ENCODE assay signal across 17 cellular contexts in genomic region chr15:39204031-39204430, GRCh38.
"Had no signal": no experiment of that assay in that cellular context is flagged by ENCODE, and none has a peak within 500 bp of the region (broad histone marks: within the 10 kb centered on the region; RNA-seq: fewer than 3 reads in every experiment).

No MANE protein-coding gene starts in this region.

- H3K27ac ChIP-seq: ascending aorta, colonic mucosa, heart right ventricle, tibial nerve, vagina had no signal

- H3K27ac Mint-ChIP-seq: activated CD4-positive, alpha-beta memory T cell treated with anti-CD3 and anti-CD28 coated beads for 36 hours; activated naive CD8-positive, alpha-beta T cell treated with anti-CD3 and anti-CD28 coated beads, Interleukin-2, amount 10 ng/mL, durations not matched to agents 7 days and 5 days; stimulated activated effector memory CD8-positive, alpha-beta T cell treated with anti-CD3 and anti-CD28 coated beads, Interleukin-12 subunit alpha, Interleukin-12 subunit beta, amount 100 ng/mL, for 72 hours had no signal

- H3K36me3 Mint-ChIP-seq: activated CD4-positive, alpha-beta memory T cell treated with anti-CD3 and anti-CD28 coated beads for 36 hours; activated naive CD8-positive, alpha-beta T cell treated with anti-CD3 and anti-CD28 coated beads, Interleukin-2, amount 10 ng/mL, durations not matched to agents 7 days and 5 days; stimulated activated effector memory CD8-positive, alpha-beta T cell treated with anti-CD3 and anti-CD28 coated beads, Interleukin-12 subunit alpha, Interleukin-12 subunit beta, amount 100 ng/mL, for 72 hours had no signal

- H3K27me3 ChIP-seq: ascending aorta, colonic mucosa, heart right ventricle, tibial nerve, vagina had no signal

- H3K9me3 ChIP-seq: ascending aorta, colonic mucosa, vagina had no signal

- H3K4me3 Mint-ChIP-seq: activated CD4-positive, alpha-beta memory T cell treated with anti-CD3 and anti-CD28 coated beads for 36 hours; activated naive CD8-positive, alpha-beta T cell treated with anti-CD3 and anti-CD28 coated beads, Interleukin-2, amount 10 ng/mL, durations not matched to agents 7 days and 5 days; activated T-cell treated with anti-CD3 and anti-CD28 coated beads, Interleukin-2, amount 50 U/mL, for 4 hours; stimulated activated effector memory CD8-positive, alpha-beta T cell treated with anti-CD3 and anti-CD28 coated beads, Interleukin-12 subunit alpha, Interleukin-12 subunit beta, amount 100 ng/mL, for 72 hours had no signal

- H3K36me3 ChIP-seq: ascending aorta, colonic mucosa, heart right ventricle, tibial nerve, vagina had no signal

- FAIRE-seq: frontal cortex, kidney, small intestine had no signal

- ATAC-seq: activated T-cell treated with anti-CD3 and anti-CD28 coated beads, Interleukin-2, amount 50 U/mL, for 4 hours; heart right ventricle; stimulated activated effector memory CD8-positive, alpha-beta T cell treated with anti-CD3 and anti-CD28 coated beads, Interleukin-12 subunit alpha, Interleukin-12 subunit beta, amount 100 ng/mL, for 72 hours had no signal

- H3K4me1 ChIP-seq: ascending aorta, colonic mucosa, vagina had no signal

- H3K4me1 Mint-ChIP-seq: activated naive CD8-positive, alpha-beta T cell treated with anti-CD3 and anti-CD28 coated beads, Interleukin-2, amount 10 ng/mL, durations not matched to agents 7 days and 5 days; stimulated activated effector memory CD8-positive, alpha-beta T cell treated with anti-CD3 and anti-CD28 coated beads, Interleukin-12 subunit alpha, Interleukin-12 subunit beta, amount 100 ng/mL, for 72 hours had no signal

- H3K9me3 Mint-ChIP-seq: activated CD4-positive, alpha-beta memory T cell treated with anti-CD3 and anti-CD28 coated beads for 36 hours; activated naive CD8-positive, alpha-beta T cell treated with anti-CD3 and anti-CD28 coated beads, Interleukin-2, amount 10 ng/mL, durations not matched to agents 7 days and 5 days; activated T-cell treated with anti-CD3 and anti-CD28 coated beads, Interleukin-2, amount 50 U/mL, for 4 hours; stimulated activated effector memory CD8-positive, alpha-beta T cell treated with anti-CD3 and anti-CD28 coated beads, Interleukin-12 subunit alpha, Interleukin-12 subunit beta, amount 100 ng/mL, for 72 hours had no signal

- H3K4me3 ChIP-seq: ascending aorta, colonic mucosa, heart right ventricle, tibial nerve, vagina had no signal

- DNase-seq: activated CD4-positive, alpha-beta memory T cell treated with anti-CD3 and anti-CD28 coated beads for 36 hours; activated CD4-positive, alpha-beta T cell treated with anti-CD3 and anti-CD28 coated beads for 1 hour; activated gamma-delta T cell; activated naive CD8-positive, alpha-beta T cell treated with anti-CD3 and anti-CD28 coated beads, Interleukin-2, amount 10 ng/mL, durations not matched to agents 7 days and 5 days; activated T-cell treated with anti-CD3 and anti-CD28 coated beads, Interleukin-2, amount 50 U/mL, for 4 hours; colonic mucosa; effector CD8-positive, alpha-beta T cell; erythroblast; heart right ventricle; kidney; retina; small intestine had no signal
